8 cellular contexts compared by ENCODE assay signal in genomic region chr16:17301593-17302135, GRCh38.
DNase-seq lines count a peak whose midpoint lies in the region; ATAC-seq and TF ChIP-seq lines count a peak whose summit lies in the region.

No MANE protein-coding gene starts in this region.

- DNase-seq in kidney tubule cell (ENCODE audit: low spot score) (peak; percentile 46), LoVo (ENCODE audit: low spot score) (no peak), heart left ventricle (no peak), activated T-cell treated with anti-CD3 and anti-CD28 coated beads for 4 hours (no peak)
- no peak for DNase-seq in NK-92 treated with Interleukin-12 subunit alpha and Interleukin-12 subunit beta, amount 100 ng/mL, for 24 hours (lab: John Stamatoyannopoulos, UW)

- H3K36me3 ChIP-seq in heart left ventricle = no peaks in the 10 kb centered on the region

- peaks cover 0 to 25% (median 4%) of the 10 kb centered on the region in 12 donors for H3K4me1 ChIP-seq in heart left ventricle

- H3K9me3 ChIP-seq in heart left ventricle = no peaks in the 10 kb centered on the region

- 90 to 93% (median 92%) methylated on average over 10 of the region's 10 CpGs for WGBS in heart left ventricle, 4 donors

- H3K27ac ChIP-seq in heart left ventricle = no peak overlapping the region

- TF ChIP-seq CTCF in heart left ventricle (IDR thresholded peaks at IDR 0.05) = no peak

- H3K27me3 ChIP-seq in heart left ventricle = no peaks in the 10 kb centered on the region

- no peak for TF ChIP-seq POLR2A in GM18505 (IDR thresholded peaks at IDR 0.05; ENCODE audit: borderline replicate concordance, extremely low read depth, insufficient read depth, insufficient read length)
- no peak for TF ChIP-seq POLR2A in heart left ventricle (IDR thresholded peaks at IDR 0.05)

- intact Hi-C loops in heart left ventricle (cut with DNase I) = no loop called here

- peak; percentile 84 for ATAC-seq in GM18505 (IDR thresholded peaks at IDR 0.05; ENCODE audit: unreplicated experiment)
- peak; percentile 78 for ATAC-seq in GM21526 (IDR thresholded peaks at IDR 0.05; ENCODE audit: low FRiP score, unreplicated experiment)
- ATAC-seq in HG03520 (IDR thresholded peaks at IDR 0.05; ENCODE audit: unreplicated experiment) = peak; percentile 78
- no peak for ATAC-seq in heart left ventricle

- no peak overlapping the region for H3K4me3 ChIP-seq in heart left ventricle

Comparison
In these comparisons a context has a peak if more than half of its experiments do, and no peak if none do; other contexts are left out.
1. ATAC-seq: peak in GM18505 (single experiment), GM21526 (single experiment) and HG03520 (single experiment); none in heart left ventricle (0 of 4).